ENCODE assay signal across 10 cellular contexts in genomic region chr21:33419538-33420123, GRCh38. TPM values are rescaled to one million over a fixed set of nuclear protein-coding genes. Genes with fewer than 3 reads are reported as not detected.
DNase-seq lines count a peak whose midpoint lies in the region; ATAC-seq, FAIRE-seq and TF ChIP-seq lines count a peak whose summit lies in the region.
"Had no signal": no experiment of that assay in that cellular context is flagged by ENCODE, and none has a peak within 500 bp of the region (broad histone marks: within the 10 kb centered on the region; RNA-seq: fewer than 3 reads in every experiment).

No MANE protein-coding gene starts in this region.

- H3K27ac Mint-ChIP-seq in IgD-negative memory B cell = peak overlapping the region in 2 of 3 donors; percentile 12 to 73
- no peak overlapping the region for H3K27ac Mint-ChIP-seq in activated CD8-positive, alpha-beta T cell treated with anti-CD3 and anti-CD28 coated beads, Interleukin-2, amount 10 ng/mL, durations not matched to agents 7 days and 5 days
- H3K27ac Mint-ChIP-seq: activated CD4-positive, alpha-beta memory T cell treated with anti-CD3 and anti-CD28 coated beads, Interleukin-2, amount 10 ng/mL, durations not matched to agents 7 days and 5 days had no signal

- no peak for FAIRE-seq in frontal cortex (lab: Jason Lieb, UNC)

- H3K27ac ChIP-seq in mammary epithelial cell (ENCODE audit: insufficient read depth, low read depth, low read length) (no peak overlapping the region), left lung (no peak overlapping the region), thoracic aorta (peak overlapping the region in 1 of 2 donors; percentile 33)

- H3K79me2 ChIP-seq in mammary epithelial cell (ENCODE audit: insufficient read depth, low read length) = peaks cover 71% of the 10 kb centered on the region

- intact Hi-C loops in mammary epithelial cell (cut with micrococcal nuclease) = no loop called here
- intact Hi-C loops in left lung (cut with DNase I) = no loop called here

- H3K9me3 ChIP-seq in mammary epithelial cell (replicated peaks; ENCODE audit: insufficient read depth, low read length) = no peaks in the 10 kb centered on the region
- H3K9me3 ChIP-seq in left lung = no peaks in the 10 kb centered on the region
- no peaks in the 10 kb centered on the region for H3K9me3 ChIP-seq in thoracic aorta

- no peaks in the 10 kb centered on the region for H3K27me3 Mint-ChIP-seq in IgD-negative memory B cell
- H3K27me3 Mint-ChIP-seq in activated CD8-positive, alpha-beta T cell treated with anti-CD3 and anti-CD28 coated beads, Interleukin-2, amount 10 ng/mL, durations not matched to agents 7 days and 5 days (ENCODE audit: low read depth) = no peaks in the 10 kb centered on the region

- H3K36me3 Mint-ChIP-seq in IgD-negative memory B cell = peaks cover 3% of the 10 kb centered on the region
- peaks cover 12% of the 10 kb centered on the region for H3K36me3 Mint-ChIP-seq in activated CD8-positive, alpha-beta T cell treated with anti-CD3 and anti-CD28 coated beads, Interleukin-2, amount 10 ng/mL, durations not matched to agents 7 days and 5 days (ENCODE audit: low read depth)

- POLR2A ChIA-PET in activated CD8-positive, alpha-beta T cell treated with anti-CD3 and anti-CD28 coated beads, Interleukin-2, amount 10 ng/mL, durations not matched to agents 7 days and 5 days (lab: Charles Lee) = no interaction called here

- in situ Hi-C loops in mammary epithelial cell (cut with MboI; ENCODE audit: low sequenced_read_pairs in 2 of 2) = no loop called here

- DNase-seq in mammary epithelial cell (peak; percentile 27), left lung (no peak), thoracic aorta (ENCODE audit: low spot score) (no peak), frontal cortex (ENCODE audit: low spot score in 2 of 2) (no peak), hypothalamus (lab: John Stamatoyannopoulos, UW) (no peak)
- DNase-seq in activated CD8-positive, alpha-beta T cell treated with anti-CD3 and anti-CD28 coated beads, Interleukin-2, amount 10 ng/mL, durations not matched to agents 7 days and 5 days = no peak
- DNase-seq: activated CD4-positive, alpha-beta memory T cell treated with anti-CD3 and anti-CD28 coated beads, Interleukin-2, amount 10 ng/mL, durations not matched to agents 7 days and 5 days had no signal

- TF ChIP-seq CTCF in mammary epithelial cell (conservative IDR thresholded peaks at IDR 0.05 in 1 of 2, IDR thresholded peaks at IDR 0.05 in 1 of 2; ENCODE audit: extremely low read depth in 1 of 2, insufficient read depth in 1 of 2, low read depth in 1 of 2, low read length in 2 of 2) = no peak
- TF ChIP-seq CTCF in left lung (IDR thresholded peaks at IDR 0.05) = no peak
- no peak for TF ChIP-seq CTCF in thoracic aorta (IDR thresholded peaks at IDR 0.05)

- H3K9me3 Mint-ChIP-seq in IgD-negative memory B cell = no peaks in the 10 kb centered on the region
- no peaks in the 10 kb centered on the region for H3K9me3 Mint-ChIP-seq in activated CD8-positive, alpha-beta T cell treated with anti-CD3 and anti-CD28 coated beads, Interleukin-2, amount 10 ng/mL, durations not matched to agents 7 days and 5 days (ENCODE audit: insufficient read depth)
- H3K9me3 Mint-ChIP-seq: activated CD4-positive, alpha-beta memory T cell treated with anti-CD3 and anti-CD28 coated beads, Interleukin-2, amount 10 ng/mL, durations not matched to agents 7 days and 5 days; central memory CD8-positive, alpha-beta T cell had no signal

- H3K4me1 Mint-ChIP-seq in IgD-negative memory B cell = peaks cover 7 to 20% (median 14%) of the 10 kb centered on the region in 3 donors
- H3K4me1 Mint-ChIP-seq in activated CD8-positive, alpha-beta T cell treated with anti-CD3 and anti-CD28 coated beads, Interleukin-2, amount 10 ng/mL, durations not matched to agents 7 days and 5 days (ENCODE audit: low read depth) = no peaks in the 10 kb centered on the region
- H3K4me1 Mint-ChIP-seq: activated CD4-positive, alpha-beta memory T cell treated with anti-CD3 and anti-CD28 coated beads, Interleukin-2, amount 10 ng/mL, durations not matched to agents 7 days and 5 days; central memory CD8-positive, alpha-beta T cell had no signal

- no peak overlapping the region for H3K9ac ChIP-seq in mammary epithelial cell (ENCODE audit: insufficient read depth, low read length)

- BruUV-seq in mammary epithelial cell (replicated peaks; lab: Mats Ljungman, UMichigan) = no TSS peak

- no peak overlapping the region for H3K4me3 ChIP-seq in mammary epithelial cell (replicated peaks in 1 of 3; ENCODE audit: insufficient read depth in 1 of 3, low read depth in 2 of 3, low read length in 3 of 3)
- no peak overlapping the region for H3K4me3 ChIP-seq in left lung
- H3K4me3 ChIP-seq in thoracic aorta = no peak overlapping the region

- H3K4me3 Mint-ChIP-seq in IgD-negative memory B cell = peak overlapping the region in 1 of 4 donors; percentile 64
- no peak overlapping the region for H3K4me3 Mint-ChIP-seq in activated CD8-positive, alpha-beta T cell treated with anti-CD3 and anti-CD28 coated beads, Interleukin-2, amount 10 ng/mL, durations not matched to agents 7 days and 5 days
- H3K4me3 Mint-ChIP-seq: activated CD4-positive, alpha-beta memory T cell treated with anti-CD3 and anti-CD28 coated beads, Interleukin-2, amount 10 ng/mL, durations not matched to agents 7 days and 5 days; central memory CD8-positive, alpha-beta T cell had no signal

- dilution Hi-C loops in mammary epithelial cell (cut with HindIII; ENCODE audit: low sequenced_read_pairs) = no loop called here

- WGBS in mammary epithelial cell (ENCODE audit: low coverage, missing lambda C conversion rate) = 89% methylated on average over 10 of the region's 12 CpGs

- H3K4me1 ChIP-seq in mammary epithelial cell (ENCODE audit: insufficient read depth, low read length) = no peaks in the 10 kb centered on the region
- H3K4me1 ChIP-seq in left lung = peaks cover 5 to 30% of the 10 kb centered on the region in 2 donors
- peaks cover 5 to 24% of the 10 kb centered on the region in 2 donors for H3K4me1 ChIP-seq in thoracic aorta (ENCODE audit: control insufficient read depth in 1 of 2, low read depth in 2 of 2)

- H2AFZ ChIP-seq in mammary epithelial cell (ENCODE audit: low read depth, low read length) = no peak overlapping the region

- no peaks in the 10 kb centered on the region for H4K20me1 ChIP-seq in mammary epithelial cell (ENCODE audit: insufficient read depth, low read length)

- CTCF ChIA-PET in mammary epithelial cell (lab: Charles Lee; ENCODE audit: low non-redundant PET) = no interaction called here
- CTCF ChIA-PET in activated CD8-positive, alpha-beta T cell treated with anti-CD3 and anti-CD28 coated beads, Interleukin-2, amount 10 ng/mL, durations not matched to agents 7 days and 5 days (lab: Charles Lee) = no interaction called here

- H3K4me2 ChIP-seq in mammary epithelial cell (ENCODE audit: insufficient read depth, low read depth, low read length) = no peak overlapping the region

- ATAC-seq in left lung (peak; percentile 76), thoracic aorta (ENCODE audit: insufficient number of reproducible peaks, low FRiP score, low read depth) (peak; percentile 44), HG03095 (IDR thresholded peaks at IDR 0.05; ENCODE audit: unreplicated experiment) (no peak)
- no peak for ATAC-seq in activated CD8-positive, alpha-beta T cell treated with anti-CD3 and anti-CD28 coated beads, Interleukin-2, amount 10 ng/mL, durations not matched to agents 7 days and 5 days

- H3K27me3 ChIP-seq in mammary epithelial cell (ENCODE audit: insufficient read depth, low read length) (no peaks in the 10 kb centered on the region), left lung (no peaks in the 10 kb centered on the region), thoracic aorta (replicated peaks; ENCODE audit: insufficient read depth) (no peaks in the 10 kb centered on the region)

- H3K36me3 ChIP-seq in mammary epithelial cell (ENCODE audit: insufficient read depth, low read length) (peaks cover 45% of the 10 kb centered on the region), left lung (peaks cover 0 to 100% of the 10 kb centered on the region in 2 donors), thoracic aorta (peaks cover 35% of the 10 kb centered on the region)

RNA-seq across cellular contexts. Expression of gene IFNGR2, which starts 16.4 kb away (rescaled TPM):
- 131 TPM for polyA plus RNA-seq in IgD-negative memory B cell
- 100 to 1,000 TPM in 1 of 2 donors, 10 to 100 TPM in 1; 63.3 to 104 TPM for total RNA-seq in mammary epithelial cell
- 93.1 TPM for polyA plus RNA-seq in mammary epithelial cell
- 92.8 TPM for polyA minus RNA-seq in mammary epithelial cell
- 100 to 1,000 TPM in 1 of 2 donors, 10 to 100 TPM in 1; 90.8 to 116 TPM for total RNA-seq in left lung
- total RNA-seq in thoracic aorta = 10 to 100 TPM; 67.3 to 72.2 TPM
- total RNA-seq in frontal cortex = 60.3 TPM
- total RNA-seq in activated CD8-positive, alpha-beta T cell treated with anti-CD3 and anti-CD28 coated beads, Interleukin-2, amount 10 ng/mL, durations not matched to agents 7 days and 5 days = 1 to 10 TPM; 6.5 to 8.2 TPM

Comparison
In these comparisons a context has a peak if more than half of its experiments do, and no peak if none do; other contexts are left out.
1. ATAC-seq: peak in left lung (single experiment) and thoracic aorta (single experiment); none in HG03095 (single experiment) and activated CD8-positive, alpha-beta T cell treated with anti-CD3 and anti-CD28 coated beads, Interleukin-2, amount 10 ng/mL, durations not matched to agents 7 days and 5 days (single experiment).